9 cellular contexts compared by ENCODE assay signal in the genomic region with DNA sequence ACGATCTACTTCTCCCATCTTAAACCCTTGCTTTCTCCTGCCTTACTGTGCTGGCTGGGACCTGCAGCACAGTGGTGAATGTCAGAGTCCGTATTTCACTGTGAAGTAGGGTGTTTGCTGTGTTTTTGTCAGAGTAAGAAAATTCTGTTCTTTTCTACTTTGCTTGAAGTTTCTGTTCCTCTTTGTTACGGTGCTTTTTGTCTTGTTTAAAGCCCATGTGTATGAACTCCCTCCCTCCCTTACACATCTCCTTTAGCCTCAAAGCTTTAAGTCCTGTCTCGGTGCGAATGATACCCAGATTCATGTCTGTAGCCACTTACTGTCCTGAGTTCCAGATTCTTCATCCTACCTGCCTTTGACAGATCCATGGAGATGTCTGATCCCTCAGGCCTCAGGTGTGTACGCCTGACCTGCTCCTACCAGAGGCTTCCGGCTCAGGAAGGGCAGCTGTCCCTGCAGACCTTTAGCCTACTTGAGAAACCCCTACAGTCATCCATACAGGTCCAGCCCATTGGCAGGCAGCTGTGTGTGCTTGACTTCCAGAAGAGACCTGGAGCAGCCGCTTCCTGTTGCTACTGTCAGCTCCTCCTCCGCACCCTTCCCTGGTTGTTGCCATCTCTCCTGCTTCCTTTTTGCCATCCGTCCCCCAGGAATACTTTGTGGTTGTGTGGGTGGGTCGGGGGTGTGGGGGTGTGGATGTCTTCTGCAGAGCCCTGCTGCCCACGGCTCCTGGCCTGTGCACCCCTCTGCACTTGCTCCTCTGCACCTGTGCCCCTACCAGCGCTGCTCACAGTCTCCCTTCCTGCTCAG.
A peak's percentile ranks its signal among the peaks of the same experiment; 100 is the strongest.
DNase-seq lines count a peak whose midpoint lies in the region; ATAC-seq and TF ChIP-seq lines count a peak whose summit lies in the region.
"Had no signal": no experiment of that assay in that cellular context is flagged by ENCODE, and none has a peak within 500 bp of the region (broad histone marks: within the 10 kb centered on the region; RNA-seq: fewer than 3 reads in every experiment).

No MANE protein-coding gene starts in this region.

- peaks cover 5% of the 10 kb centered on the region for H3K9me3 Mint-ChIP-seq in endothelial cell (ENCODE audit: unreplicated experiment)
- H3K9me3 Mint-ChIP-seq: activated naive CD8-positive, alpha-beta T cell treated with anti-CD3 and anti-CD28 coated beads, Interleukin-2, amount 10 ng/mL, durations not matched to agents 7 days and 5 days had no signal

- no peak overlapping the region for H3K27ac Mint-ChIP-seq in endothelial cell (ENCODE audit: unreplicated experiment)
- H3K27ac Mint-ChIP-seq: activated naive CD8-positive, alpha-beta T cell treated with anti-CD3 and anti-CD28 coated beads, Interleukin-2, amount 10 ng/mL, durations not matched to agents 7 days and 5 days had no signal

- H3K4me1 Mint-ChIP-seq in endothelial cell (ENCODE audit: unreplicated experiment): peaks cover 30% of the 10 kb centered on the region

- H3K36me3 Mint-ChIP-seq in endothelial cell (ENCODE audit: low read depth, unreplicated experiment): peaks cover 56% of the 10 kb centered on the region

- ATAC-seq in GM18517 (IDR thresholded peaks at IDR 0.05; ENCODE audit: unreplicated experiment) (peak; percentile 93), GM21515 (IDR thresholded peaks at IDR 0.05; ENCODE audit: unreplicated experiment) (peak; percentile 78), HG03439 (IDR thresholded peaks at IDR 0.05; ENCODE audit: unreplicated experiment) (peak; percentile 73), left colon (no peak)

- TF ChIP-seq CTCF in endothelial cell (IDR thresholded peaks at IDR 0.05; ENCODE audit: unreplicated experiment): no peak

- intact Hi-C loops in left colon (cut with DNase I, micrococcal nuclease): no loop called here

- H3K4me3 Mint-ChIP-seq in endothelial cell (ENCODE audit: unreplicated experiment): peak overlapping the region; percentile 24
- H3K4me3 Mint-ChIP-seq: activated naive CD8-positive, alpha-beta T cell treated with anti-CD3 and anti-CD28 coated beads, Interleukin-2, amount 10 ng/mL, durations not matched to agents 7 days and 5 days had no signal

- H3K27me3 Mint-ChIP-seq in endothelial cell (ENCODE audit: unreplicated experiment): peaks cover 6% of the 10 kb centered on the region
- H3K27me3 Mint-ChIP-seq: activated naive CD8-positive, alpha-beta T cell treated with anti-CD3 and anti-CD28 coated beads, Interleukin-2, amount 10 ng/mL, durations not matched to agents 7 days and 5 days had no signal

- DNase-seq in endothelial cell (ENCODE audit: low spot score): no peak
- DNase-seq in DMS 273 (lab: John Stamatoyannopoulos, UW; ENCODE audit: unreplicated experiment): no peak
- DNase-seq in stimulated activated naive CD4-positive, alpha-beta T cell treated with Interleukin-2 at 50 U/mL for 16 hours (lab: John Stamatoyannopoulos, UW): no peak
- no peak for DNase-seq in NCI-H524 treated with DMSO at 0.1 percent for 48 hours (lab: John Stamatoyannopoulos, UW)
- DNase-seq in left colon: no peak
- DNase-seq: activated naive CD8-positive, alpha-beta T cell treated with anti-CD3 and anti-CD28 coated beads, Interleukin-2, amount 10 ng/mL, durations not matched to agents 7 days and 5 days had no signal
